In genomic region chr2:176272870-176273269, GRCh38 we compare ENCODE assay signal across 19 cellular contexts. TPM values are rescaled to one million over a fixed set of nuclear protein-coding genes. Genes with fewer than 3 reads are reported as not detected.
DNase-seq lines count a peak whose midpoint lies in the region; ATAC-seq, FAIRE-seq and TF ChIP-seq lines count a peak whose summit lies in the region.
"Had no signal": no experiment of that assay in that cellular context is flagged by ENCODE, and none has a peak within 500 bp of the region (broad histone marks: within the 10 kb centered on the region; RNA-seq: fewer than 3 reads in every experiment).

No MANE protein-coding gene starts in this region.

- no peak for TF ChIP-seq EP300 in K562 (IDR thresholded peaks at IDR 0.05; ENCODE audit: low read length)

- 17% methylated on average over 3 of the region's 3 CpGs for WGBS in K562 (ENCODE audit: insufficient coverage, low coverage, missing lambda C conversion rate)

- no peak overlapping the region for H3K9ac ChIP-seq in Karpas-422 (ENCODE audit: low read length)
- H3K9ac ChIP-seq in K562 (ENCODE audit: insufficient read depth in 1 of 2, low read depth in 2 of 2, low read length in 2 of 2), result no peak overlapping the region

- no peak for ATAC-seq in K562
- no peak for ATAC-seq in activated T-helper 17 cell treated with anti-CD3 and anti-CD28 coated beads, Interleukin-2, amount 50 U/mL, for 72 hours (replicated peaks)
- ATAC-seq in CD4-positive, alpha-beta T cell (ENCODE audit: poor library complexity), result no peak
- ATAC-seq: GM23338 had no signal

- no peak overlapping the region for H3K27ac Mint-ChIP-seq in activated T-helper 17 cell treated with anti-CD3 and anti-CD28 coated beads, Interleukin-2, amount 50 U/mL, for 72 hours
- H3K27ac Mint-ChIP-seq in CD4-positive, alpha-beta T cell, result no peak overlapping the region
- H3K27ac Mint-ChIP-seq: CD4-positive, CD25-positive, alpha-beta regulatory T cell; GM23338; HFFc6 had no signal

- peak; percentile 70 for FAIRE-seq in K562 (lab: Jason Lieb, UNC)
- FAIRE-seq: D721Med, H54 had no signal

- peaks cover 5% of the 10 kb centered on the region for H3K9me1 ChIP-seq in K562 (ENCODE audit: control insufficient read depth, insufficient read depth, low read length)

- H3K27ac ChIP-seq in Karpas-422 (ENCODE audit: low read length), result no peak overlapping the region
- no peak overlapping the region for H3K27ac ChIP-seq in K562 (ENCODE audit: extremely low read depth, low read depth, low read length)
- no peak overlapping the region for H3K27ac ChIP-seq in CD4-positive, alpha-beta T cell (ENCODE audit: low read depth, low read length)
- H3K27ac ChIP-seq: HL-60 had no signal

- no peak for TF ChIP-seq RAD21 in K562 (CRISPR knock-in tag; conservative IDR thresholded peaks at IDR 0.05 in 1 of 2, IDR thresholded peaks at IDR 0.05 in 1 of 2)

- H3K36me3 Mint-ChIP-seq in activated T-helper 17 cell treated with anti-CD3 and anti-CD28 coated beads, Interleukin-2, amount 50 U/mL, for 72 hours (ENCODE audit: low read depth), result peaks cover 7% of the 10 kb centered on the region
- peaks cover 7% of the 10 kb centered on the region for H3K36me3 Mint-ChIP-seq in CD4-positive, alpha-beta T cell (ENCODE audit: low read depth)

- H3K9me3 ChIP-seq in Karpas-422 (ENCODE audit: low read length) (no peaks in the 10 kb centered on the region), K562 (replicated peaks; ENCODE audit: control insufficient read depth, insufficient read depth, low read depth, low read length) (no peaks in the 10 kb centered on the region; the same call in 1 of the 2 replicates)
- H3K9me3 ChIP-seq in CD4-positive, alpha-beta T cell (ENCODE audit: control insufficient read depth, low read length), result no peaks in the 10 kb centered on the region
- H3K9me3 ChIP-seq: BE2C, Caco-2 had no signal

- H3K4me3 ChIP-seq in Karpas-422 (ENCODE audit: low read length) (no peak overlapping the region), K562 (no peak overlapping the region)
- H3K4me3 ChIP-seq: GM23338 had no signal

- H4K20me1 ChIP-seq in Karpas-422 (ENCODE audit: insufficient read depth, low read depth, low read length), result peaks cover 4% of the 10 kb centered on the region
- H4K20me1 ChIP-seq in K562 (replicated peaks; ENCODE audit: control insufficient read depth, insufficient read depth, low read length), result 0 out of 2 replicates have a peak, but pooled peaks cover 3% of the 10 kb centered on the region

- H3K27me3 ChIP-seq in Karpas-422 (ENCODE audit: low read length) (no peaks in the 10 kb centered on the region), K562 (ENCODE audit: control insufficient read depth in 2 of 2, insufficient read depth in 2 of 2, low read length in 2 of 2) (no peaks in the 10 kb centered on the region)
- H3K27me3 ChIP-seq in CD4-positive, alpha-beta T cell (ENCODE audit: control insufficient read depth, insufficient read depth, low read length), result no peaks in the 10 kb centered on the region
- H3K27me3 ChIP-seq: BE2C had no signal

- intact Hi-C loops in K562 (cut with micrococcal nuclease), result no loop called here
- intact Hi-C loops in CD4-positive, alpha-beta T cell (cut with DNase I, micrococcal nuclease), result loop anchor here in 1 of 2 experiments (5.0 kb wide), 1 partner anchor 934 kb away; no protein-coding TSS in a partner anchor

- POLR2A ChIA-PET in K562 (lab: Yijun Ruan, JAX), result no interaction called here
- POLR2A ChIA-PET in CD4-positive, alpha-beta T cell (lab: Charles Lee), result no interaction called here

- H3K4me2 ChIP-seq in Karpas-422 (ENCODE audit: low read depth, low read length, poor library complexity, severe bottlenecking), result peak overlapping the region; percentile 18
- H3K4me2 ChIP-seq in K562 (ENCODE audit: insufficient read depth, low read length), result peak overlapping the region; percentile 14; the same call in 1 of the 2 replicates
- H3K4me2 ChIP-seq: GM23338 had no signal

- H3K4me1 Mint-ChIP-seq in activated T-helper 17 cell treated with anti-CD3 and anti-CD28 coated beads, Interleukin-2, amount 50 U/mL, for 72 hours, result peaks cover 5% of the 10 kb centered on the region
- H3K4me1 Mint-ChIP-seq in CD4-positive, alpha-beta T cell (ENCODE audit: low read depth), result peaks cover 58% of the 10 kb centered on the region

- H2AFZ ChIP-seq in Karpas-422 (ENCODE audit: low read length) (no peak overlapping the region), K562 (ENCODE audit: low read depth, low read length) (no peak overlapping the region)
- H2AFZ ChIP-seq: GM23338 had no signal

- no peaks in the 10 kb centered on the region for H3K27me3 Mint-ChIP-seq in activated T-helper 17 cell treated with anti-CD3 and anti-CD28 coated beads, Interleukin-2, amount 50 U/mL, for 72 hours
- no peaks in the 10 kb centered on the region for H3K27me3 Mint-ChIP-seq in CD4-positive, alpha-beta T cell
- H3K27me3 Mint-ChIP-seq: CD4-positive, CD25-positive, alpha-beta regulatory T cell; IgD-negative memory B cell had no signal

- DNase-seq in ELR (ENCODE audit: low read depth) (peak; percentile 8), Karpas-422 (no peak), K562 (ENCODE audit: extremely low read depth in 1 of 4, low spot score in 3 of 4) (peak; percentile 18 to 59 (median 26)), T-helper 1 cell (no peak)
- no peak for DNase-seq in CD4-positive, alpha-beta T cell
- DNase-seq: ACHN; BE2C; C1 segment of cervical spinal cord; Caco-2; CD4-positive, CD25-positive, alpha-beta regulatory T cell; GF-D8; HCEC 1CT; HFFc6 had no signal

- H3K36me3 ChIP-seq in Karpas-422 (ENCODE audit: insufficient read depth, low read length) (peaks cover 38% of the 10 kb centered on the region), K562 (ENCODE audit: control insufficient read depth, insufficient read depth, low read length) (peaks cover 28% of the 10 kb centered on the region)
- H3K36me3 ChIP-seq: BE2C had no signal

- H3K9me2 ChIP-seq in Karpas-422 (replicated peaks; ENCODE audit: insufficient read depth, low read length), result no peaks in the 10 kb centered on the region

- H3K4me3 Mint-ChIP-seq in activated T-helper 17 cell treated with anti-CD3 and anti-CD28 coated beads, Interleukin-2, amount 50 U/mL, for 72 hours, result no peak overlapping the region
- H3K4me3 Mint-ChIP-seq in CD4-positive, alpha-beta T cell, result no peak overlapping the region
- H3K4me3 Mint-ChIP-seq: GM23338, HFFc6 had no signal

- no peaks in the 10 kb centered on the region for H3K9me3 Mint-ChIP-seq in activated T-helper 17 cell treated with anti-CD3 and anti-CD28 coated beads, Interleukin-2, amount 50 U/mL, for 72 hours
- no peaks in the 10 kb centered on the region for H3K9me3 Mint-ChIP-seq in CD4-positive, alpha-beta T cell
- H3K9me3 Mint-ChIP-seq: CD4-positive, CD25-positive, alpha-beta regulatory T cell; GM23338; HFFc6; IgD-negative memory B cell had no signal

- H3K79me2 ChIP-seq in Karpas-422 (ENCODE audit: low read length), result peaks cover 85% of the 10 kb centered on the region
- H3K79me2 ChIP-seq in K562 (ENCODE audit: control insufficient read depth, insufficient read depth, low read length), result peaks cover 85% of the 10 kb centered on the region

- BruUV-seq in K562 (replicated peaks; lab: Mats Ljungman, UMichigan), result no TSS peak

- in situ Hi-C loops in K562 (cut with MboI), result no loop called here

- CTCF ChIA-PET in K562 (lab: Yijun Ruan, JAX; ENCODE audit: low intra/inter-chr PET ratio), result no interaction called here
- CTCF ChIA-PET in CD4-positive, alpha-beta T cell (lab: Charles Lee), result no interaction called here

- no peak for TF ChIP-seq CTCF in K562 (IDR thresholded peaks at IDR 0.05 in 2 of 3, conservative IDR thresholded peaks at IDR 0.05 in 1 of 3; ENCODE audit: insufficient read depth in 2 of 3, low read depth in 1 of 3, low read length in 3 of 3)
- TF ChIP-seq CTCF in CD4-positive, alpha-beta T cell (IDR thresholded peaks at IDR 0.05), result no peak

- TF ChIP-seq POLR2A in K562 (conservative IDR thresholded peaks at IDR 0.05), result no peak

- peaks cover 37% of the 10 kb centered on the region for H3K4me1 ChIP-seq in Karpas-422 (ENCODE audit: low read length)
- peaks cover 4 to 6% of the 10 kb centered on the region in 2 experiments; a peak in 3 of 5 replicates for H3K4me1 ChIP-seq in K562 (replicated peaks in 1 of 2; ENCODE audit: control insufficient read depth in 2 of 2, insufficient read depth in 2 of 2, low read length in 2 of 2)
- H3K4me1 ChIP-seq: BE2C had no signal

TF ChIP-seq in K562, 482 proteins besides CTCF, POLR2A, EP300 and RAD21 (continues in another document):
- TF ChIP-seq TEAD4 (IDR thresholded peaks at IDR 0.05; ENCODE audit: low read length) (0 out of 2 replicates have a peak, but pooled peaks have one; percentile 35), TEAD4 (CRISPR knock-in tag; IDR thresholded peaks at IDR 0.05; ENCODE audit: borderline replicate concordance) (no peak), POLR2AphosphoS5 (IDR thresholded peaks at IDR 0.05; ENCODE audit: control insufficient read depth, insufficient read depth, low read depth, low read length) (peak; percentile 59; the same call in 1 of the 2 replicates)

RNA-seq across cellular contexts. Expression of gene MTX2, which starts 3.6 kb away (rescaled TPM):
- total RNA-seq in Karpas-422 (2014; rRNA removed; shearing (Covaris generic); ENCODE audit: low replicate concordance), result 64.8 and 106 TPM in 2 replicates
- total RNA-seq in K562 (2011; cell fraction: chromatin; rRNA removed; ENCODE audit: low replicate concordance), result 13.1 and 25.8 TPM in 2 replicates
- 18.2 and 20.7 TPM in 2 replicates for total RNA-seq in K562 (2011; cell fraction: nucleolus; rRNA removed)
- 22.4 and 22.6 TPM in 2 replicates for total RNA-seq in K562 (2011; cell fraction: nucleoplasm; rRNA removed)
- total RNA-seq in K562 (2014; rRNA removed), result 79.7 and 197 TPM in 2 replicates
- total RNA-seq in K562 (2014; rRNA removed; fragmentation: Illumina TruSeq; extraction: Trizol), result 88.4 and 99.1 TPM in 2 replicates
- 81.0 and 88.0 TPM in 2 replicates for total RNA-seq in K562 (2015; rRNA removed; fragmentation: Illumina TruSeq; extraction: Trizol)
- total RNA-seq in K562 (2021), result 70.2 and 70.4 TPM in 2 replicates
- polyA plus RNA-seq in K562 (2011; rRNA removed), result 147 and 160 TPM in 2 replicates
- 37.7 and 80.5 TPM in 2 replicates for polyA plus RNA-seq in K562 (2011; cell fraction: cytosol; rRNA removed)
- 30.9 and 63.2 TPM in 2 replicates for polyA plus RNA-seq in K562 (2011; cell fraction: nucleus; rRNA removed)
- 81.2 and 106 TPM in 2 replicates for polyA plus RNA-seq in K562 (2012)
- 170 and 183 TPM in 2 replicates for polyA plus RNA-seq in K562 (2014; fragmentation: Illumina TruSeq; extraction: Trizol)
- polyA plus RNA-seq in K562 (2014; fragmentation: Nextera tagmentation; extraction: Ambion mirVana), result 10 to 100 TPM; 38.1 to 60.3 TPM
- polyA plus RNA-seq in K562 (2014; rRNA removed), result 128 and 146 TPM in 2 replicates
- 70.9 and 88.0 TPM in 2 replicates for polyA minus RNA-seq in K562 (2011; rRNA and poly(A)+ RNA removed)
- polyA minus RNA-seq in K562 (2011; cell fraction: cytosol; rRNA and poly(A)+ RNA removed), result 22.1 and 25.0 TPM in 2 replicates
- 16.6 and 31.0 TPM in 2 replicates for polyA minus RNA-seq in K562 (2011; cell fraction: nucleus; rRNA and poly(A)+ RNA removed)
- total RNA-seq in activated T-helper 17 cell treated with anti-CD3 and anti-CD28 coated beads, Interleukin-2, amount 50 U/mL, for 72 hours, result 10 to 100 TPM; 21.4 to 22.0 TPM
- 1 to 10 TPM; 5.0 to 5.2 TPM for total RNA-seq in CD4-positive, alpha-beta T cell

Comparison
In these comparisons a context has a peak if more than half of its experiments do, and no peak if none do; other contexts are left out.
1. DNase-seq: peak in ELR (single experiment) and K562 (4 of 4); none in Karpas-422 (single experiment), T-helper 1 cell (0 of 5) and CD4-positive, alpha-beta T cell (0 of 10).